13 cellular contexts compared by ENCODE assay signal in the genomic region with DNA sequence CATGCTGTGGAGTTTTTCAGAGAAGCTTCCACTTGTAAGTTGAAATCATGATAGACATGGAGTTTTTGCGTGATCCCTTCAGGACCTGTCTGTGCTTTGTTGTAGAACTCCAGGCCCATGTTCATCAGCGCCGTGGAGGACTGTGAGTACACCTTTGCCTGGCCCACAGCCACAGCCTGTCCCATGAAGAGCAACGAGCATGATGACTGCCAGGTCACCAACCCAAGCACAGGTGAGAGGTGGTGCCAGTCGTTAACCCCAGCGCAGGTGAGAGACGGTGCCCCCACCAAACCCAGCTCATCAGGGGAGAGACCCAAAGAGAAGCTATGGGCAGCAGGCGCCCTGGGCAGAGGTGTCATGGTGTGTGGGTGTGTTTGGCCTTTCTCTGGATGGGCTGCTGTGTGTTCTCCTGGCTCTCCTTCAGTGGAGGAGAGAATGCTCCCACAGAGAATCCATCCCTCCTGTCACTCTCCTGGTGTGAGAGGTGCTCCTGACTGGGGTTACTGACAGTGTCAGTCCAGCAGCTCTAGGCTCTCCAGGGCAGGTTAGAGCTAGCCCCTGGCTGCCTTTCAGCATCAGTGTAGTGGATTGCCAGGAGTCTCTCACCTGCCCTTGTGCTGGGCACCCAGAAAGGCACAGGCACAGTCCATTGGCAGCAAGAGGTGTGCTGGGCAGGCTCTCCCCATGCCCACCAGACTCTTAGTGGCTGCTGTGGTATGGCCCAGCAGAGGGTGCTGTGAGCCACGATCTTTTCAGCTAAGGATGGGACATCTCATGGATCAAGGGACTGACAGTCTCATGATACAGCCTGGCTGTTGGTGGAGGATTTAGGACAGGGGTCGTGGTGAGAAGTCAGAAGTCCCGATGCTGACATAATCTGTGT. TPM values are rescaled to one million over a fixed set of nuclear protein-coding genes. Genes with fewer than 3 reads are reported as not detected.
A peak's percentile ranks its signal among the peaks of the same experiment; 100 is the strongest.
DNase-seq lines count a peak whose midpoint lies in the region; ATAC-seq and TF ChIP-seq lines count a peak whose summit lies in the region.
"Had no signal": no experiment of that assay in that cellular context is flagged by ENCODE, and none has a peak within 500 bp of the region (broad histone marks: within the 10 kb centered on the region; RNA-seq: fewer than 3 reads in every experiment).

No MANE protein-coding gene starts in this region.

- WGBS in right lobe of liver (ENCODE audit: insufficient coverage, low coverage, low lambda C conversion rate, missing lambda C conversion rate), result 51% methylated on average over 3 of the region's 11 CpGs

- intact Hi-C loops in right lobe of liver (cut with DNase I), result no loop called here

- peak; percentile 54 for TF ChIP-seq CTCF in HFFc6 (IDR thresholded peaks at IDR 0.05)
- TF ChIP-seq CTCF in right lobe of liver (IDR thresholded peaks at IDR 0.05), result peak; percentile 24 to 65 (median 42)

- no peaks in the 10 kb centered on the region for H3K27me3 ChIP-seq in right lobe of liver

- no peak overlapping the region for H3K4me3 Mint-ChIP-seq in HFFc6
- no peak overlapping the region for H3K4me3 Mint-ChIP-seq in activated naive CD8-positive, alpha-beta T cell treated with anti-CD3 and anti-CD28 coated beads, Interleukin-2, amount 10 ng/mL, durations not matched to agents 7 days and 5 days
- H3K4me3 Mint-ChIP-seq: central memory CD8-positive, alpha-beta T cell had no signal

- no peak overlapping the region for H3K27ac Mint-ChIP-seq in HFFc6
- H3K27ac Mint-ChIP-seq in activated naive CD8-positive, alpha-beta T cell treated with anti-CD3 and anti-CD28 coated beads, Interleukin-2, amount 10 ng/mL, durations not matched to agents 7 days and 5 days, result peak overlapping the region; percentile 24

- no peak overlapping the region for H3K4me3 ChIP-seq in right lobe of liver

- TF ChIP-seq POLR2A in right lobe of liver (IDR thresholded peaks at IDR 0.05), result no peak

- POLR2A ChIA-PET in activated naive CD8-positive, alpha-beta T cell treated with anti-CD3 and anti-CD28 coated beads, Interleukin-2, amount 10 ng/mL, durations not matched to agents 7 days and 5 days (lab: Charles Lee), result no interaction called here

- peaks cover 8% of the 10 kb centered on the region for H3K4me1 Mint-ChIP-seq in HFFc6 (ENCODE audit: low read depth)
- H3K4me1 Mint-ChIP-seq in activated naive CD8-positive, alpha-beta T cell treated with anti-CD3 and anti-CD28 coated beads, Interleukin-2, amount 10 ng/mL, durations not matched to agents 7 days and 5 days, result peaks cover 29% of the 10 kb centered on the region

- H3K36me3 ChIP-seq in right lobe of liver, result peaks cover 3 to 76% (median 35%) of the 10 kb centered on the region in 4 donors

- H3K9me3 Mint-ChIP-seq in HFFc6, result no peaks in the 10 kb centered on the region
- H3K9me3 Mint-ChIP-seq in activated naive CD8-positive, alpha-beta T cell treated with anti-CD3 and anti-CD28 coated beads, Interleukin-2, amount 10 ng/mL, durations not matched to agents 7 days and 5 days, result no peaks in the 10 kb centered on the region
- H3K9me3 Mint-ChIP-seq: central memory CD8-positive, alpha-beta T cell had no signal

- no peak for ATAC-seq in activated naive CD8-positive, alpha-beta T cell treated with anti-CD3 and anti-CD28 coated beads, Interleukin-2, amount 10 ng/mL, durations not matched to agents 7 days and 5 days (ENCODE audit: low read depth)
- peak; percentile 59 to 75 (median 73) for ATAC-seq in right lobe of liver
- no peak for ATAC-seq in GM21786 (IDR thresholded peaks at IDR 0.05; ENCODE audit: unreplicated experiment)
- ATAC-seq in HG03469 (IDR thresholded peaks at IDR 0.05; ENCODE audit: unreplicated experiment), result no peak

- peaks cover 1% of the 10 kb centered on the region; the same call in 1 of the 2 replicates for H3K27me3 Mint-ChIP-seq in HFFc6 (ENCODE audit: insufficient read depth)
- H3K27me3 Mint-ChIP-seq in activated naive CD8-positive, alpha-beta T cell treated with anti-CD3 and anti-CD28 coated beads, Interleukin-2, amount 10 ng/mL, durations not matched to agents 7 days and 5 days, result no peaks in the 10 kb centered on the region
- H3K27me3 Mint-ChIP-seq: central memory CD8-positive, alpha-beta T cell had no signal

- H3K4me1 ChIP-seq in right lobe of liver, result peaks cover 0 to 20% (median 7%) of the 10 kb centered on the region in 4 donors

- peaks cover 17% of the 10 kb centered on the region for H3K36me3 Mint-ChIP-seq in HFFc6 (ENCODE audit: low read depth)
- H3K36me3 Mint-ChIP-seq in activated naive CD8-positive, alpha-beta T cell treated with anti-CD3 and anti-CD28 coated beads, Interleukin-2, amount 10 ng/mL, durations not matched to agents 7 days and 5 days, result peaks cover 66% of the 10 kb centered on the region

- DNase-seq in DMS 273 (lab: John Stamatoyannopoulos, UW; ENCODE audit: unreplicated experiment), result peak; percentile 6
- DNase-seq in DMS 273 treated with DMSO at 0.1 percent for 48 hours (lab: John Stamatoyannopoulos, UW), result no peak
- DNase-seq in HFFc6, result no peak
- DNase-seq in activated naive CD8-positive, alpha-beta T cell treated with anti-CD3 and anti-CD28 coated beads, Interleukin-2, amount 10 ng/mL, durations not matched to agents 7 days and 5 days, result no peak
- peak; percentile 43 to 68 (median 64) for DNase-seq in right lobe of liver
- no peak for DNase-seq in central memory CD4-positive, alpha-beta T cell
- DNase-seq: 8988T; activated CD4-positive, alpha-beta T cell treated with anti-CD3 and anti-CD28 coated beads, Interleukin-2, amount 50 U/mL, for 4 hours; hippocampal formation; stimulated activated CD4-positive, alpha-beta T cell treated with anti-CD3 and anti-CD28 coated beads, Interleukin-2, amount 100 ng/mL, for 48 hours had no signal

- H3K9me3 ChIP-seq in right lobe of liver, result no peaks in the 10 kb centered on the region

- peak overlapping the region in 1 of 3 donors; percentile 13 for H3K27ac ChIP-seq in right lobe of liver

RNA-seq across cellular contexts. Expression of a gene that starts 49.6 kb away (rescaled TPM):
- under 1 TPM in 4 of 6 experiments, not detected in 2; 0.12 to 0.33 (median 0.21) TPM for total RNA-seq in HFFc6 (2021; fragmentation: NEBNext Ultra II Directional; extraction: Animal tissue kit (Norgen Biotek cat#: 25700))
- total RNA-seq in activated naive CD8-positive, alpha-beta T cell treated with anti-CD3 and anti-CD28 coated beads, Interleukin-2, amount 10 ng/mL, durations not matched to agents 7 days and 5 days, result 1 to 10 TPM; 1.2 to 1.8 TPM
- total RNA-seq in right lobe of liver, result 1,000 to 10,000 TPM in 3 of 6 experiments, 100 to 1,000 TPM in 3; 190 to 1,656 (median 769) TPM

Comparison
In these comparisons a context has a peak if more than half of its experiments do, and no peak if none do; other contexts are left out.
1. DNase-seq: peak in DMS 273 (single experiment) and right lobe of liver (3 of 3); none in DMS 273 treated with DMSO at 0.1 percent for 48 hours (single experiment), HFFc6 (single experiment), activated naive CD8-positive, alpha-beta T cell treated with anti-CD3 and anti-CD28 coated beads, Interleukin-2, amount 10 ng/mL, durations not matched to agents 7 days and 5 days (single experiment) and central memory CD4-positive, alpha-beta T cell (single experiment).
2. ATAC-seq: peak in right lobe of liver (4 of 4); none in activated naive CD8-positive, alpha-beta T cell treated with anti-CD3 and anti-CD28 coated beads, Interleukin-2, amount 10 ng/mL, durations not matched to agents 7 days and 5 days (single experiment), GM21786 (single experiment) and HG03469 (single experiment).
3. RNA of a gene that starts 49.6 kb away (total RNA-seq): 190 to 1,656 TPM in right lobe of liver; 1.2 to 1.8 TPM in activated naive CD8-positive, alpha-beta T cell treated with anti-CD3 and anti-CD28 coated beads, Interleukin-2, amount 10 ng/mL, durations not matched to agents 7 days and 5 days and 0.12 to 0.33 TPM in HFFc6; every median in the first group is over 10 times any median in the second.